15 cellular contexts compared by ENCODE assay signal in genomic region chr3:169266351-169266750, GRCh38.
"Had no signal": no experiment of that assay in that cellular context is flagged by ENCODE, and none has a peak within 500 bp of the region (broad histone marks: within the 10 kb centered on the region; RNA-seq: fewer than 3 reads in every experiment).

No MANE protein-coding gene starts in this region.

- H3K4me3 ChIP-seq: esophagus muscularis mucosa, neural progenitor cell, pancreas, prostate gland, right lobe of liver, thoracic aorta, transverse colon had no signal

- H3K9me3 ChIP-seq: esophagus muscularis mucosa, pancreas, prostate gland, thoracic aorta, transverse colon had no signal

- DNase-seq: cortex of kidney; effector memory CD4-positive, alpha-beta T cell; islet precursor cell; mammary epithelial cell; pancreas; retina; right lobe of liver; stimulated activated CD4-positive, alpha-beta T cell treated with anti-CD3 and anti-CD28 coated beads, Interleukin-4, amount 100 ng/mL, for 24 hours; transverse colon had no signal

- H3K36me3 ChIP-seq: esophagus muscularis mucosa, neural progenitor cell, pancreas, prostate gland, right lobe of liver, thoracic aorta, transverse colon had no signal

- H3K27ac ChIP-seq: epithelial cell of prostate, esophagus muscularis mucosa, neural progenitor cell, prostate gland, right lobe of liver, thoracic aorta had no signal

- FAIRE-seq: endometrium, pancreas had no signal

- H3K4me1 ChIP-seq: prostate gland, right lobe of liver had no signal

- H3K27me3 ChIP-seq: esophagus muscularis mucosa, neural progenitor cell, pancreas, right lobe of liver, transverse colon had no signal
